1 cellular context compared by ENCODE assay signal in genomic region chr12:96263449-96263902, GRCh38.
TF ChIP-seq lines count a peak whose summit lies in the region.

No MANE protein-coding gene starts in this region.

TF ChIP-seq in HepG2, 621 proteins besides CTCF, POLR2A, EP300 and RAD21 (continued from another document and continues in another):
- TF ChIP-seq IRF9 (CRISPR knock-in tag; IDR thresholded peaks at IDR 0.05; ENCODE audit: borderline replicate concordance) (no peak), PRDM4 (CRISPR knock-in tag; IDR thresholded peaks at IDR 0.05; ENCODE audit: borderline replicate concordance) (no peak), ZKSCAN1 (IDR thresholded peaks at IDR 0.05; ENCODE audit: low read length) (no peak), CSRNP2 (CRISPR knock-in tag; conservative IDR thresholded peaks at IDR 0.05; ENCODE audit: low read depth) (no peak), ZNF629 (CRISPR knock-in tag; conservative IDR thresholded peaks at IDR 0.05) (0 out of 2 replicates have a peak, but pooled peaks have one; percentile 27), KLF16 (CRISPR knock-in tag; IDR thresholded peaks at IDR 0.05) (no peak), HHEX (CRISPR knock-in tag; IDR thresholded peaks at IDR 0.05) (peak; percentile 48; the same call in 1 of the 2 replicates), NBN (conservative IDR thresholded peaks at IDR 0.05) (no peak), FOSL2 (CRISPR knock-in tag; IDR thresholded peaks at IDR 0.05) (peak; percentile 62), ZNF766 (CRISPR knock-in tag; IDR thresholded peaks at IDR 0.05; ENCODE audit: borderline replicate concordance) (no peak), IKZF1 (IDR thresholded peaks at IDR 0.05) (no peak), IKZF4 (CRISPR knock-in tag; IDR thresholded peaks at IDR 0.05; ENCODE audit: borderline replicate concordance, low read depth, not compliant biosample characterization) (no peak), TOE1 (CRISPR knock-in tag; IDR thresholded peaks at IDR 0.05) (no peak), FOXA1 (IDR thresholded peaks at IDR 0.05) (0 out of 2 replicates have a peak, but pooled peaks have one; percentile 33), FOXA1 (CRISPR knock-in tag; IDR thresholded peaks at IDR 0.05) (peak; percentile 80), SMC3 (IDR thresholded peaks at IDR 0.05; ENCODE audit: low read length) (no peak; the same call in 1 of the 2 replicates), KDM4B (CRISPR knock-in tag; IDR thresholded peaks at IDR 0.05) (no peak), NCOR1 (IDR thresholded peaks at IDR 0.05; ENCODE audit: borderline replicate concordance, low read length) (no peak), MED13 (CRISPR knock-in tag; IDR thresholded peaks at IDR 0.05) (no peak), ZNF512 (CRISPR knock-in tag; IDR thresholded peaks at IDR 0.05) (no peak), ZGPAT (CRISPR knock-in tag; IDR thresholded peaks at IDR 0.05) (peak; percentile 69; the same call in 1 of the 2 replicates), RBAK (CRISPR knock-in tag; IDR thresholded peaks at IDR 0.05) (no peak), ZBTB2 (CRISPR knock-in tag; IDR thresholded peaks at IDR 0.05; ENCODE audit: low read depth) (no peak), ZNF326 (CRISPR knock-in tag; IDR thresholded peaks at IDR 0.05; ENCODE audit: borderline replicate concordance) (no peak), ZNF570 (CRISPR knock-in tag; IDR thresholded peaks at IDR 0.05; ENCODE audit: borderline replicate concordance) (no peak), NPAS2 (CRISPR knock-in tag; IDR thresholded peaks at IDR 0.05; ENCODE audit: borderline replicate concordance) (no peak), MYNN (CRISPR knock-in tag; IDR thresholded peaks at IDR 0.05; ENCODE audit: low read depth) (no peak), AKAP8 (CRISPR knock-in tag; IDR thresholded peaks at IDR 0.05) (no peak), CAMTA2 (CRISPR knock-in tag; IDR thresholded peaks at IDR 0.05; ENCODE audit: borderline replicate concordance) (no peak), TAF1 (CRISPR knock-in tag; IDR thresholded peaks at IDR 0.05) (no peak), JDP2 (CRISPR knock-in tag; IDR thresholded peaks at IDR 0.05; ENCODE audit: borderline replicate concordance) (no peak), DRAP1 (CRISPR knock-in tag; IDR thresholded peaks at IDR 0.05) (peak; percentile 33; the same call in 1 of the 2 replicates), ZNF776 (CRISPR knock-in tag; IDR thresholded peaks at IDR 0.05) (no peak), ZNF672 (CRISPR knock-in tag; IDR thresholded peaks at IDR 0.05) (no peak), PRDM15 (CRISPR knock-in tag; IDR thresholded peaks at IDR 0.05) (peak; percentile 50; the same call in 1 of the 2 replicates), ZNF773 (CRISPR knock-in tag; IDR thresholded peaks at IDR 0.05; ENCODE audit: borderline replicate concordance) (no peak), ZFP36L1 (CRISPR knock-in tag; IDR thresholded peaks at IDR 0.05) (no peak), ZNF232 (CRISPR knock-in tag; IDR thresholded peaks at IDR 0.05; ENCODE audit: borderline replicate concordance) (peak; percentile 89; the same call in 1 of the 2 replicates), PCBP2 (optimal IDR thresholded peaks at IDR 0.05; ENCODE audit: low read depth, low read length, poor library complexity, severe bottlenecking) (no peak), ZNF652 (CRISPR knock-in tag; IDR thresholded peaks at IDR 0.05; ENCODE audit: borderline replicate concordance, low read depth) (no peak; the same call in 1 of the 2 replicates), ZNF670 (CRISPR knock-in tag; IDR thresholded peaks at IDR 0.05; ENCODE audit: borderline replicate concordance) (no peak), NR2C2 (CRISPR knock-in tag; IDR thresholded peaks at IDR 0.05; ENCODE audit: borderline replicate concordance) (no peak), EEA1 (CRISPR knock-in tag; IDR thresholded peaks at IDR 0.05; ENCODE audit: borderline replicate concordance) (no peak), CERS6 (CRISPR knock-in tag; IDR thresholded peaks at IDR 0.05) (no peak), ARNT (IDR thresholded peaks at IDR 0.05) (no peak), AGO2 (optimal IDR thresholded peaks at IDR 0.05; ENCODE audit: low read depth, low read length) (no peak), HNF4G (IDR thresholded peaks at IDR 0.05; ENCODE audit: borderline replicate concordance, low read depth, low read length) (no peak), HNF4G (CRISPR knock-in tag; IDR thresholded peaks at IDR 0.05; ENCODE audit: borderline replicate concordance, low read depth) (no peak), TERF1 (CRISPR knock-in tag; IDR thresholded peaks at IDR 0.05) (no peak), XBP1 (CRISPR knock-in tag; IDR thresholded peaks at IDR 0.05) (no peak), MTA3 (CRISPR knock-in tag; IDR thresholded peaks at IDR 0.05) (no peak), GATA4 (IDR thresholded peaks at IDR 0.05; ENCODE audit: borderline replicate concordance, low read depth) (peak; percentile 80), IRF1 (CRISPR knock-in tag; IDR thresholded peaks at IDR 0.05; ENCODE audit: low read depth) (no peak), ATRX (CRISPR knock-in tag; IDR thresholded peaks at IDR 0.05; ENCODE audit: borderline replicate concordance) (no peak)
